ENCODE assay signal across 24 cellular contexts in the genomic region with DNA sequence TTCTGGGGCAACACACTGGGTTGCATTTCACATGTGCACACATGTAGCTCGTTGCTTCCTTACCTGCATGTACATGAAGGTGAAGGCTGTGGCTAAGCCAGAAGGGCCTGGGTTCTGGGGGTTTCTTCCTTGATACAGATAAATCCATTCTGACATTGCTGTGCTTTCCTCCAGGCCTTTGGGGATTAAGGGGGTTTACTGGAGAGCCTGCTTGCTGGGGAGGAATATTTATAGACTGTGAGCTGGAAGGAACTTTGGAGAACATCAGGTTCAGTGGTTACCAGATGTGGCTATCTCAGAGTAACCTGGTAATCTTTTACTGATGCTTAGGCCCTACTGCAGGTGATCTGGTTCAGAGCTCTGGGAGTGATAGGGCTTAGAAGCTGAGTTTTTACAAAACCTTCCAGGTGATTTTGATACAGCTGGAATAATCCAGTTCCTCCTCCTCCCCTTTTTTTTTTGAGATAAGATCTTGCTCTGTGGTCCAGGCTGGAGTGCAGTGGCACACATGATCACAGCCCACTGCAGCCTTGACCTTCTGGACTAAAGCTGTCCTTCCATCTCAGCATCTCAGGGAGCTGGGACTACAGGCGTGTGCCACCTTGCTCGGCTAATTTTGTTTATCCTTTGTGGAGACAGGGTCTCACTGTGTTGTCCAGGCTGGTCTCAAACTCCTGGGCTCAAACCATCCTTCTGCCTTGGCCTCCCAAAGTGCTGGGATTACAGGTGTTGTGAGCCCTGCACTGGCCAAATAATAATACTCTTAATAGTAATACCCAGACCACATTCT. TPM values are rescaled to one million over a fixed set of nuclear protein-coding genes. Genes with fewer than 3 reads are reported as not detected.
DNase-seq lines count a peak whose midpoint lies in the region; ATAC-seq, FAIRE-seq and TF ChIP-seq lines count a peak whose summit lies in the region.
"Had no signal": no experiment of that assay in that cellular context is flagged by ENCODE, and none has a peak within 500 bp of the region (broad histone marks: within the 10 kb centered on the region; RNA-seq: fewer than 3 reads in every experiment).

No MANE protein-coding gene starts in this region.

- peak overlapping the region; percentile 81 for H3K27ac Mint-ChIP-seq in stimulated activated memory B cell treated with anti-CD40 and anti-IgM and Interleukin-4, amounts not matched to agents 10 μg/mL and 1 μg/mL and 100 μg/mL, for 72 hours
- H3K27ac Mint-ChIP-seq: activated naive CD4-positive, alpha-beta T cell treated with anti-CD3 and anti-CD28 coated beads for 36 hours; mesothelial cell of epicardium had no signal

- no peak for ATAC-seq in stimulated activated memory B cell treated with anti-CD40 and anti-IgM and Interleukin-4, amounts not matched to agents 10 μg/mL and 1 μg/mL and 100 μg/mL, for 72 hours
- ATAC-seq in HG03342 (IDR thresholded peaks at IDR 0.05; ENCODE audit: unreplicated experiment), result no peak
- ATAC-seq: upper lobe of right lung had no signal

- H3K4me3 ChIP-seq in WERI-Rb-1 (ENCODE audit: low read depth, low read length), result no peak overlapping the region
- no peak overlapping the region for H3K4me3 ChIP-seq in fibroblast of villous mesenchyme (ENCODE audit: low read depth, low read length)
- H3K4me3 ChIP-seq: upper lobe of right lung had no signal

- H3K9me3 ChIP-seq in WERI-Rb-1 (ENCODE audit: severe bottlenecking), result no peaks in the 10 kb centered on the region
- H3K9me3 ChIP-seq: BE2C, upper lobe of right lung had no signal

- no peak for FAIRE-seq in urothelium cell line (lab: Jason Lieb, UNC)
- FAIRE-seq: colon, endometrium, TTC549 had no signal

- H3K27me3 Mint-ChIP-seq in stimulated activated memory B cell treated with anti-CD40 and anti-IgM and Interleukin-4, amounts not matched to agents 10 μg/mL and 1 μg/mL and 100 μg/mL, for 72 hours, result no peaks in the 10 kb centered on the region

- peak; percentile 66 for DNase-seq in NCI-H82 (lab: John Stamatoyannopoulos, UW)
- no peak for DNase-seq in NCI-H82 treated with DMSO at 0.1 percent for 48 hours (lab: John Stamatoyannopoulos, UW; ENCODE audit: unreplicated experiment)
- DNase-seq in WERI-Rb-1, result peak; percentile 54
- DNase-seq in fibroblast of villous mesenchyme (ENCODE audit: low read depth), result peak; percentile 33
- no peak for DNase-seq in SKM-1 treated with dmso at 0.1 percent for 144 hours (lab: John Stamatoyannopoulos, UW; ENCODE audit: unreplicated experiment)
- no peak for DNase-seq in urothelium cell line (ENCODE audit: low spot score)
- DNase-seq: activated CD4-positive, alpha-beta T cell treated with anti-CD3 and anti-CD28 coated beads, Interleukin-2, amount 50 U/mL, for 1 hour; activated naive CD4-positive, alpha-beta T cell treated with anti-CD3 and anti-CD28 coated beads for 36 hours; activated T-cell treated with anti-CD3 and anti-CD28 coated beads for 4 hours; anterior cingulate cortex; BE2C; Kasumi-1; kidney glomerular epithelial cell; NCI-H1105; NCI-H524; stimulated activated CD4-positive, alpha-beta T cell treated with anti-CD3 and anti-CD28 coated beads, Interleukin-15, amount 100 ng/mL, for 24 hours; upper lobe of right lung had no signal

- no peaks in the 10 kb centered on the region for H3K9me3 Mint-ChIP-seq in stimulated activated memory B cell treated with anti-CD40 and anti-IgM and Interleukin-4, amounts not matched to agents 10 μg/mL and 1 μg/mL and 100 μg/mL, for 72 hours
- H3K9me3 Mint-ChIP-seq: activated naive CD4-positive, alpha-beta T cell treated with anti-CD3 and anti-CD28 coated beads for 36 hours; mesothelial cell of epicardium had no signal

- no peaks in the 10 kb centered on the region for H3K36me3 ChIP-seq in WERI-Rb-1
- H3K36me3 ChIP-seq: upper lobe of right lung had no signal

- no peak overlapping the region for H3K4me3 Mint-ChIP-seq in stimulated activated memory B cell treated with anti-CD40 and anti-IgM and Interleukin-4, amounts not matched to agents 10 μg/mL and 1 μg/mL and 100 μg/mL, for 72 hours
- H3K4me3 Mint-ChIP-seq: activated naive CD4-positive, alpha-beta T cell treated with anti-CD3 and anti-CD28 coated beads for 36 hours; mesothelial cell of epicardium had no signal

- TF ChIP-seq CTCF in WERI-Rb-1 (IDR thresholded peaks at IDR 0.05; ENCODE audit: low read depth, low read length) (no peak), fibroblast of villous mesenchyme (IDR thresholded peaks at IDR 0.05; ENCODE audit: insufficient read depth, low read depth, low read length) (no peak)

- H3K27me3 ChIP-seq in WERI-Rb-1 (ENCODE audit: insufficient read depth, low read depth, severe bottlenecking), result no peaks in the 10 kb centered on the region
- H3K27me3 ChIP-seq: BE2C, upper lobe of right lung had no signal

- peaks cover 80% of the 10 kb centered on the region for H3K4me1 Mint-ChIP-seq in stimulated activated memory B cell treated with anti-CD40 and anti-IgM and Interleukin-4, amounts not matched to agents 10 μg/mL and 1 μg/mL and 100 μg/mL, for 72 hours

- peaks cover 31% of the 10 kb centered on the region for H3K36me3 Mint-ChIP-seq in stimulated activated memory B cell treated with anti-CD40 and anti-IgM and Interleukin-4, amounts not matched to agents 10 μg/mL and 1 μg/mL and 100 μg/mL, for 72 hours
- H3K36me3 Mint-ChIP-seq: mesothelial cell of epicardium had no signal

- peak overlapping the region; percentile 84 for H3K27ac ChIP-seq in WERI-Rb-1
- H3K27ac ChIP-seq: RWPE1, upper lobe of right lung had no signal

RNA-seq across cellular contexts. Expression of a gene that starts 19.9 kb away (rescaled TPM):
- total RNA-seq in fibroblast of villous mesenchyme, result 50.6 and 69.1 TPM in 2 replicates

RNA-seq across cellular contexts. Expression of a gene that starts 20.3 kb away (rescaled TPM):
- 38.0 and 51.0 TPM in 2 replicates for total RNA-seq in fibroblast of villous mesenchyme

RNA-seq across cellular contexts. Expression of a gene that starts 42.2 kb away (rescaled TPM):
- 23.2 and 35.4 TPM in 2 replicates for total RNA-seq in fibroblast of villous mesenchyme

RNA-seq across cellular contexts. Expression of a gene that starts 55.5 kb away (rescaled TPM):
- 24.8 and 28.1 TPM in 2 replicates for total RNA-seq in fibroblast of villous mesenchyme

Comparison
In these comparisons a context has a peak if more than half of its experiments do, and no peak if none do; other contexts are left out.
1. DNase-seq: peak in NCI-H82 (single experiment), WERI-Rb-1 (single experiment) and fibroblast of villous mesenchyme (single experiment); none in NCI-H82 treated with DMSO at 0.1 percent for 48 hours (single experiment), SKM-1 treated with dmso at 0.1 percent for 144 hours (single experiment) and urothelium cell line (single experiment).